Comparison of ENCODE assay signal across 1 cellular context in the genomic region with DNA sequence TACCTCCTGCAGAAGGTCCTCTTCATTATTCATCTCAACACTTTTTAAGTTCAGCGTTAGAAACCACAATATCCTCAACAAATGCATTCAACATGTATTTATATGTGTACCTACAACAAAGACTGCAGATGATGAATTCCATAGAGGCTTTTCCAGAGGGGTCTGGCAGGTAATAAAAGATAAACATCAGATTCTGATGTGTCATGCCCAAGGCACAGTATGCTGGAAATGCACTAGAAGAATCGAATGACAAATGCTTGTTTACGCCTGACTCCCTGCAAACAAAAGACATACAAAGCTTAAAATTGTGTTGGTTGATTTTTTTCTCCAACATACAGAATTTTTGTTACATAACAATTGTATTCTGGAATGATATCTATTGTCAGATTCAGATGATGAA.
TF ChIP-seq lines count a peak whose summit lies in the region.

A gene with protein sequence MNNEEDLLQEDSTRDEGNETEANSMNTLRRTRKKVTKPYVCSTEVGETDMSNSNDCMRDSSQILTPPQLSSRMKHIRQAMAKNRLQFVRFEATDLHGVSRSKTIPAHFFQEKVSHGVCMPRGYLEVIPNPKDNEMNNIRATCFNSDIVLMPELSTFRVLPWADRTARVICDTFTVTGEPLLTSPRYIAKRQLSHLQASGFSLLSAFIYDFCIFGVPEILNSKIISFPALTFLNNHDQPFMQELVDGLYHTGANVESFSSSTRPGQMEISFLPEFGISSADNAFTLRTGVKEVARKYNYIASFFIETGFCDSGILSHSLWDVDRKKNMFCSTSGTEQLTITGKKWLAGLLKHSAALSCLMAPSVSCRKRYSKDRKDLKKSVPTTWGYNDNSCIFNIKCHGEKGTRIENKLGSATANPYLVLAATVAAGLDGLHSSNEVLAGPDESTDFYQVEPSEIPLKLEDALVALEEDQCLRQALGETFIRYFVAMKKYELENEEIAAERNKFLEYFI (minus strand): TSS at position 73 of the 400 bp plus-strand sequence. CDS start 40 bp downstream, at position 33.

TF ChIP-seq in SK-N-SH treated with all-trans-retinoic acid at 6 μM for 48 hours, 23 proteins besides CTCF, POLR2A, EP300 and RAD21 (continued from another document):
- TF ChIP-seq, protein P1, sequence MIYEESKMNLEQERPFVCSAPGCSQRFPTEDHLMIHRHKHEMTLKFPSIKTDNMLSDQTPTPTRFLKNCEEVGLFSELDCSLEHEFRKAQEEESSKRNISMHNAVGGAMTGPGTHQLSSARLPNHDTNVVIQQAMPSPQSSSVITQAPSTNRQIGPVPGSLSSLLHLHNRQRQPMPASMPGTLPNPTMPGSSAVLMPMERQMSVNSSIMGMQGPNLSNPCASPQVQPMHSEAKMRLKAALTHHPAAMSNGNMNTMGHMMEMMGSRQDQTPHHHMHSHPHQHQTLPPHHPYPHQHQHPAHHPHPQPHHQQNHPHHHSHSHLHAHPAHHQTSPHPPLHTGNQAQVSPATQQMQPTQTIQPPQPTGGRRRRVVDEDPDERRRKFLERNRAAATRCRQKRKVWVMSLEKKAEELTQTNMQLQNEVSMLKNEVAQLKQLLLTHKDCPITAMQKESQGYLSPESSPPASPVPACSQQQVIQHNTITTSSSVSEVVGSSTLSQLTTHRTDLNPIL (CRISPR knock-in tag; IDR thresholded peaks at IDR 0.05; ENCODE audit: low read depth): no peak
- TF ChIP-seq ZC3H10 (CRISPR knock-in tag; IDR thresholded peaks at IDR 0.05): no peak
- TF ChIP-seq BACH2 (CRISPR knock-in tag; IDR thresholded peaks at IDR 0.05; ENCODE audit: borderline replicate concordance): no peak
- no peak for TF ChIP-seq OSR1 (CRISPR knock-in tag; IDR thresholded peaks at IDR 0.05)
- TF ChIP-seq RARB (CRISPR knock-in tag; IDR thresholded peaks at IDR 0.05): no peak
- TF ChIP-seq ARNTL (CRISPR knock-in tag; IDR thresholded peaks at IDR 0.05; ENCODE audit: borderline replicate concordance, low read depth): no peak
- TF ChIP-seq TCF4 (CRISPR knock-in tag; IDR thresholded peaks at IDR 0.05; ENCODE audit: borderline replicate concordance): no peak
- TF ChIP-seq SNAI2 (CRISPR knock-in tag; IDR thresholded peaks at IDR 0.05): no peak
